ENCODE assay signal across 2 cellular contexts in the genomic region with DNA sequence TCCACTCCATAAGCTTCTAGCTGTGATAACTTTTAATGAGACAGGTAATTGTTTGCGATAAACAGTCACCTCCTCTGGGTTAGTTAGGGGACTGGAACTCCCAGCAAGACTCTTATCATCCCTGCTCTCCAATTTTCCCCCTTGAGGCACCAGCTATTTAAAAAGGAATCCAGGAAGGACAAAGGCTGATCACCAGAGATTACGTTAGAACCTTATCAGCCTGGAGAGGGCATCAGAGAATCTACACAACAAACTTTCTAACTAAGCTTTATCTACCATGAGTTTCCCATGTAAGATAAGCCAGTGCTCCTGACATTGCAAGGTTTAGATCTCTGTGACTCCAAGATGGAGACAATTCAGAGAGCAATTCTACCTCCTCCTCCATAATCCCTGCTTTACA.
TF ChIP-seq lines count a peak whose summit lies in the region.

No MANE protein-coding gene starts in this region.

TF ChIP-seq in IMR-90, 13 proteins besides CTCF, POLR2A, EP300 and RAD21:
- TF ChIP-seq, protein P1, sequence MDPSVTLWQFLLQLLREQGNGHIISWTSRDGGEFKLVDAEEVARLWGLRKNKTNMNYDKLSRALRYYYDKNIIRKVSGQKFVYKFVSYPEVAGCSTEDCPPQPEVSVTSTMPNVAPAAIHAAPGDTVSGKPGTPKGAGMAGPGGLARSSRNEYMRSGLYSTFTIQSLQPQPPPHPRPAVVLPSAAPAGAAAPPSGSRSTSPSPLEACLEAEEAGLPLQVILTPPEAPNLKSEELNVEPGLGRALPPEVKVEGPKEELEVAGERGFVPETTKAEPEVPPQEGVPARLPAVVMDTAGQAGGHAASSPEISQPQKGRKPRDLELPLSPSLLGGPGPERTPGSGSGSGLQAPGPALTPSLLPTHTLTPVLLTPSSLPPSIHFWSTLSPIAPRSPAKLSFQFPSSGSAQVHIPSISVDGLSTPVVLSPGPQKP (IDR thresholded peaks at IDR 0.05; ENCODE audit: borderline replicate concordance, low read depth, low read length) = no peak
- no peak for TF ChIP-seq SMC3 (IDR thresholded peaks at IDR 0.05; ENCODE audit: low read depth, low read length)
- TF ChIP-seq BHLHE40 (IDR thresholded peaks at IDR 0.05; ENCODE audit: low read depth, low read length) = no peak
- no peak for TF ChIP-seq MAZ (IDR thresholded peaks at IDR 0.05; ENCODE audit: borderline replicate concordance, low read depth, low read length)
- TF ChIP-seq CEBPB (IDR thresholded peaks at IDR 0.05; ENCODE audit: low read depth, low read length) = no peak
- TF ChIP-seq MAFK (IDR thresholded peaks at IDR 0.05; ENCODE audit: low read depth, low read length) = no peak
- no peak for TF ChIP-seq FOS (IDR thresholded peaks at IDR 0.05; ENCODE audit: low read depth, low read length)
- TF ChIP-seq RFX5 (IDR thresholded peaks at IDR 0.05; ENCODE audit: low read depth, low read length) = no peak
- no peak for TF ChIP-seq CHD1 (IDR thresholded peaks at IDR 0.05; ENCODE audit: low read depth, low read length)
- TF ChIP-seq RCOR1 (IDR thresholded peaks at IDR 0.05; ENCODE audit: insufficient replicate concordance, low read length) = no peak
- no peak for TF ChIP-seq MXI1 (IDR thresholded peaks at IDR 0.05; ENCODE audit: borderline replicate concordance, low read depth, low read length)
- TF ChIP-seq, protein P2, sequence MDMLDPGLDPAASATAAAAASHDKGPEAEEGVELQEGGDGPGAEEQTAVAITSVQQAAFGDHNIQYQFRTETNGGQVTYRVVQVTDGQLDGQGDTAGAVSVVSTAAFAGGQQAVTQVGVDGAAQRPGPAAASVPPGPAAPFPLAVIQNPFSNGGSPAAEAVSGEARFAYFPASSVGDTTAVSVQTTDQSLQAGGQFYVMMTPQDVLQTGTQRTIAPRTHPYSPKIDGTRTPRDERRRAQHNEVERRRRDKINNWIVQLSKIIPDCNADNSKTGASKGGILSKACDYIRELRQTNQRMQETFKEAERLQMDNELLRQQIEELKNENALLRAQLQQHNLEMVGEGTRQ (IDR thresholded peaks at IDR 0.05; ENCODE audit: low read depth, low read length) = no peak
- TF ChIP-seq NFE2L2 (IDR thresholded peaks at IDR 0.05; ENCODE audit: low read depth, low read length) = no peak

TF ChIP-seq in K562, 482 proteins besides CTCF, POLR2A, EP300 and RAD21:
- TF ChIP-seq ZNF239 (CRISPR knock-in tag; IDR thresholded peaks at IDR 0.05) = no peak
- no peak for TF ChIP-seq ZNF507 (tag; conservative IDR thresholded peaks at IDR 0.05)
- TF ChIP-seq SOX6 (IDR thresholded peaks at IDR 0.05) = peak; percentile 62; the same call in 1 of the 2 replicates
- 0 out of 2 replicates have a peak, but pooled peaks have one; percentile 3 for TF ChIP-seq CBFA2T3 (IDR thresholded peaks at IDR 0.05)
- TF ChIP-seq, protein P3, sequence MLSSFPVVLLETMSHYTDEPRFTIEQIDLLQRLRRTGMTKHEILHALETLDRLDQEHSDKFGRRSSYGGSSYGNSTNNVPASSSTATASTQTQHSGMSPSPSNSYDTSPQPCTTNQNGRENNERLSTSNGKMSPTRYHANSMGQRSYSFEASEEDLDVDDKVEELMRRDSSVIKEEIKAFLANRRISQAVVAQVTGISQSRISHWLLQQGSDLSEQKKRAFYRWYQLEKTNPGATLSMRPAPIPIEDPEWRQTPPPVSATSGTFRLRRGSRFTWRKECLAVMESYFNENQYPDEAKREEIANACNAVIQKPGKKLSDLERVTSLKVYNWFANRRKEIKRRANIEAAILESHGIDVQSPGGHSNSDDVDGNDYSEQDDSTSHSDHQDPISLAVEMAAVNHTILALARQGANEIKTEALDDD (IDR thresholded peaks at IDR 0.05) = 0 out of 2 replicates have a peak, but pooled peaks have one; percentile 31
- TF ChIP-seq PRMT5 (CRISPR knock-in tag; IDR thresholded peaks at IDR 0.05) = no peak
- no peak for TF ChIP-seq ZNF586 (CRISPR knock-in tag; conservative IDR thresholded peaks at IDR 0.05)
